In genomic region chr2:117714110-117714509, GRCh38 we compare ENCODE assay signal across 17 cellular contexts.
DNase-seq lines count a peak whose midpoint lies in the region; ATAC-seq, FAIRE-seq and TF ChIP-seq lines count a peak whose summit lies in the region.
"Had no signal": no experiment of that assay in that cellular context is flagged by ENCODE, and none has a peak within 500 bp of the region (broad histone marks: within the 10 kb centered on the region; RNA-seq: fewer than 3 reads in every experiment).

No MANE protein-coding gene starts in this region.

- H3K9me3 Mint-ChIP-seq in stimulated activated effector memory CD8-positive, alpha-beta T cell treated with anti-CD3 and anti-CD28 coated beads, Interleukin-12 subunit alpha, Interleukin-12 subunit beta, amount 100 ng/mL, for 72 hours = peaks cover 9% of the 10 kb centered on the region

- no peaks in the 10 kb centered on the region for H3K27me3 ChIP-seq in BE2C

- ATAC-seq in HG03378 (IDR thresholded peaks at IDR 0.05; ENCODE audit: unreplicated experiment) = no peak
- no peak for ATAC-seq in stimulated activated effector memory CD8-positive, alpha-beta T cell treated with anti-CD3 and anti-CD28 coated beads, Interleukin-12 subunit alpha, Interleukin-12 subunit beta, amount 100 ng/mL, for 72 hours
- ATAC-seq: GM12878, HepG2 had no signal

- FAIRE-seq in endometrium (lab: Jason Lieb, UNC) = peak; percentile 82
- FAIRE-seq: GM12878, HepG2 had no signal

- H3K27ac Mint-ChIP-seq in stimulated activated effector memory CD8-positive, alpha-beta T cell treated with anti-CD3 and anti-CD28 coated beads, Interleukin-12 subunit alpha, Interleukin-12 subunit beta, amount 100 ng/mL, for 72 hours = no peak overlapping the region
- H3K27ac Mint-ChIP-seq: CD4-positive, alpha-beta T cell; IgD-negative memory B cell had no signal

- H3K4me3 ChIP-seq in BE2C (ENCODE audit: low read depth, low read length) = no peak overlapping the region
- H3K4me3 ChIP-seq: GM12878 had no signal

- TF ChIP-seq CTCF in BE2C (IDR thresholded peaks at IDR 0.05; ENCODE audit: low read depth, low read length) = no peak

- no peak overlapping the region for H3K4me3 Mint-ChIP-seq in stimulated activated effector memory CD8-positive, alpha-beta T cell treated with anti-CD3 and anti-CD28 coated beads, Interleukin-12 subunit alpha, Interleukin-12 subunit beta, amount 100 ng/mL, for 72 hours
- H3K4me3 Mint-ChIP-seq: CD4-positive, alpha-beta T cell; IgD-negative memory B cell had no signal

- H3K4me1 Mint-ChIP-seq in stimulated activated effector memory CD8-positive, alpha-beta T cell treated with anti-CD3 and anti-CD28 coated beads, Interleukin-12 subunit alpha, Interleukin-12 subunit beta, amount 100 ng/mL, for 72 hours = no peaks in the 10 kb centered on the region
- H3K4me1 Mint-ChIP-seq: IgD-negative memory B cell had no signal

- H3K9me3 ChIP-seq in BE2C = no peaks in the 10 kb centered on the region

- DNase-seq in BE2C (peak; percentile 27), NCI-H1694 treated with DMSO at 0.1 percent for 48 hours (lab: John Stamatoyannopoulos, UW) (peak; percentile 61), NCI-H526 treated with DMSO at 0.1 percent for 48 hours (lab: John Stamatoyannopoulos, UW) (peak; percentile 77), iPS-NIHi7 (ENCODE audit: extremely low spot score) (no peak)
- DNase-seq in stimulated activated effector memory CD8-positive, alpha-beta T cell treated with anti-CD3 and anti-CD28 coated beads, Interleukin-12 subunit alpha, Interleukin-12 subunit beta, amount 100 ng/mL, for 72 hours (ENCODE audit: low spot score in 2 of 2) = no peak
- DNase-seq in activated CD4-positive, CD25-positive, alpha-beta regulatory T cell treated with anti-CD3 and anti-CD28 coated beads, Interleukin-2, amount 50 U/mL, for 72 hours = no peak
- DNase-seq: CD4-positive, alpha-beta T cell; DMS53; DND-41; EL; GOT3; H7 had no signal

- no peaks in the 10 kb centered on the region for H3K36me3 ChIP-seq in BE2C

- no peaks in the 10 kb centered on the region for H3K36me3 Mint-ChIP-seq in stimulated activated effector memory CD8-positive, alpha-beta T cell treated with anti-CD3 and anti-CD28 coated beads, Interleukin-12 subunit alpha, Interleukin-12 subunit beta, amount 100 ng/mL, for 72 hours
- H3K36me3 Mint-ChIP-seq: IgD-negative memory B cell had no signal

- peaks cover 5% of the 10 kb centered on the region for H3K4me1 ChIP-seq in BE2C

Comparison
In these comparisons a context has a peak if more than half of its experiments do, and no peak if none do; other contexts are left out.
1. DNase-seq: peak in BE2C (single experiment), NCI-H1694 treated with DMSO at 0.1 percent for 48 hours (single experiment) and NCI-H526 treated with DMSO at 0.1 percent for 48 hours (single experiment); none in iPS-NIHi7 (single experiment), stimulated activated effector memory CD8-positive, alpha-beta T cell treated with anti-CD3 and anti-CD28 coated beads, Interleukin-12 subunit alpha, Interleukin-12 subunit beta, amount 100 ng/mL, for 72 hours (0 of 2) and activated CD4-positive, CD25-positive, alpha-beta regulatory T cell treated with anti-CD3 and anti-CD28 coated beads, Interleukin-2, amount 50 U/mL, for 72 hours (single experiment).